28 cellular contexts compared by ENCODE assay signal in the genomic region with DNA sequence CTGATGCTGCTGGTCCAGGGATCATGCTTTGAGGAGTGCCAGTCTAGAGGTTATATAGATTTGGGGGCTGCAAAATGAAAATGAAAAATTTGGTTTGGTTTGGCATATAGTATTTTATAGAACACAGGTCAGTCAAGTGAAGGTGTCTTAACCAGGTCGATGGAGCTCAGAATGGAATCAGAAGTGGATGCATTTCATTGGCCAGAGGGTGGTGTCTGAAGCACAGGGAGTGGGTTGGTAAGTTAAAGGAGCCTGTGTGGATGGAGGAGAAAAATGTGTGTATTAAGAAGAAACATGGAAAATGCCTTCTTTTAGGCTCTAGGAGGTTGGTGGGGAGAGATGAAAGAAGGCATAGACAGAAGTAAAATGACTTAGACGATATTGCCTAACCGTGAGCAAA. TPM values are rescaled to one million over a fixed set of nuclear protein-coding genes. Genes with fewer than 3 reads are reported as not detected.
DNase-seq lines count a peak whose midpoint lies in the region; ATAC-seq and TF ChIP-seq lines count a peak whose summit lies in the region.
"Had no signal": no experiment of that assay in that cellular context is flagged by ENCODE, and none has a peak within 500 bp of the region (broad histone marks: within the 10 kb centered on the region; RNA-seq: fewer than 3 reads in every experiment).

No MANE protein-coding gene starts in this region.

- H3K4me2 ChIP-seq in HCT116 (ENCODE audit: low read length) (no peak overlapping the region), OCI-LY7 (ENCODE audit: low read length) (peak overlapping the region; percentile 16; the same call in 1 of the 2 replicates)

- CTCF ChIA-PET in HCT116 (lab: Charles Lee): no interaction called here
- CTCF ChIA-PET in OCI-LY7 (lab: Charles Lee; ENCODE audit: unreplicated experiment): no interaction called here

- TF ChIP-seq CTCF in CD14-positive monocyte (IDR thresholded peaks at IDR 0.05): no peak
- no peak for TF ChIP-seq CTCF in HCT116 (IDR thresholded peaks at IDR 0.05 in 2 of 3, conservative IDR thresholded peaks at IDR 0.05 in 1 of 3; ENCODE audit: borderline replicate concordance in 1 of 3, insufficient read depth in 1 of 3, low read depth in 2 of 3, low read length in 2 of 3)
- no peak for TF ChIP-seq CTCF in OCI-LY7 (conservative IDR thresholded peaks at IDR 0.05; ENCODE audit: low read length)

- POLR2A ChIA-PET in HCT116 (lab: Charles Lee): no interaction called here
- POLR2A ChIA-PET in OCI-LY7 (lab: Charles Lee): interaction anchor here (0.7 to 2.0 kb wide), 4 partner anchors 8 to 29 kb away, joined by 3 to 7 read pairs (median 4); no protein-coding TSS in a partner anchor

- H3K27me3 ChIP-seq in HCT116 (ENCODE audit: insufficient read depth, low read length): no peaks in the 10 kb centered on the region
- H3K27me3 ChIP-seq: esophagus muscularis mucosa, foreskin keratinocyte, pancreas, spleen had no signal

- H3K4me1 ChIP-seq in HCT116 (ENCODE audit: control insufficient read depth in 1 of 2, insufficient read depth in 2 of 2, low read length in 2 of 2) (peaks cover 26 to 60% of the 10 kb centered on the region in 2 experiments), OCI-LY7 (ENCODE audit: insufficient read depth, low read length, poor library complexity, severe bottlenecking) (peaks cover 37% of the 10 kb centered on the region)

- H3K4me3 Mint-ChIP-seq in CD14-positive monocyte: no peak overlapping the region
- H3K4me3 Mint-ChIP-seq: activated CD4-positive, alpha-beta T cell treated with anti-CD3 and anti-CD28 coated beads for 36 hours; activated naive CD8-positive, alpha-beta T cell treated with anti-CD3 and anti-CD28 coated beads, Interleukin-2, amount 50 U/mL, for 24 hours; CD4-positive, alpha-beta T cell; dendritic cell treated with granulocyte-macrophage colony-stimulating factor and Interleukin-4, amounts not matched to agents 40 ng/mL and 50 ng/mL, for 4 days; type B pancreatic cell had no signal

- H3K9ac ChIP-seq in HCT116 (ENCODE audit: low read length): no peak overlapping the region

- TF ChIP-seq POLR2A in HCT116 (IDR thresholded peaks at IDR 0.05; ENCODE audit: borderline replicate concordance, extremely low read depth, insufficient read depth, insufficient read length): no peak

- intact Hi-C loops in CD14-positive monocyte (cut with micrococcal nuclease) (loop anchor here in 1 of 2 donors (10.0 kb wide), 1 partner anchor 238 kb away; no protein-coding TSS in a partner anchor), HCT116 (cut with micrococcal nuclease) (no loop called here), OCI-LY7 (cut with micrococcal nuclease; ENCODE audit: unreplicated experiment) (no loop called here)

- TF ChIP-seq RAD21 in HCT116 (IDR thresholded peaks at IDR 0.05; ENCODE audit: low read depth): peak; percentile 33

- H3K79me2 ChIP-seq in HCT116 (ENCODE audit: insufficient read depth, low read length): peaks cover 91% of the 10 kb centered on the region
- peaks cover 99% of the 10 kb centered on the region for H3K79me2 ChIP-seq in OCI-LY7 (ENCODE audit: insufficient read depth, low read depth, low read length)

- H2AFZ ChIP-seq in HCT116 (ENCODE audit: low read depth, low read length, poor library complexity, severe bottlenecking): no peak overlapping the region
- H2AFZ ChIP-seq in OCI-LY7 (ENCODE audit: low read length): no peak overlapping the region

- no peaks in the 10 kb centered on the region for H3K9me3 Mint-ChIP-seq in CD14-positive monocyte
- H3K9me3 Mint-ChIP-seq: activated naive CD8-positive, alpha-beta T cell treated with anti-CD3 and anti-CD28 coated beads, Interleukin-2, amount 50 U/mL, for 24 hours; CD4-positive, alpha-beta T cell; dendritic cell treated with granulocyte-macrophage colony-stimulating factor and Interleukin-4, amounts not matched to agents 40 ng/mL and 50 ng/mL, for 4 days had no signal

- H3K27me3 Mint-ChIP-seq in CD14-positive monocyte (ENCODE audit: low read depth in 3 of 3): peaks cover 0 to 3% (median 1%) of the 10 kb centered on the region in 3 donors
- H3K27me3 Mint-ChIP-seq: activated CD4-positive, alpha-beta T cell treated with anti-CD3 and anti-CD28 coated beads for 36 hours; activated naive CD8-positive, alpha-beta T cell treated with anti-CD3 and anti-CD28 coated beads, Interleukin-2, amount 50 U/mL, for 24 hours; CD4-positive, alpha-beta T cell; dendritic cell treated with granulocyte-macrophage colony-stimulating factor and Interleukin-4, amounts not matched to agents 40 ng/mL and 50 ng/mL, for 4 days; type B pancreatic cell had no signal

- H3K27ac Mint-ChIP-seq in CD14-positive monocyte: peak overlapping the region in 5 of 7 donors; percentile 19 to 75 (median 38)
- H3K27ac Mint-ChIP-seq: activated CD4-positive, alpha-beta T cell treated with anti-CD3 and anti-CD28 coated beads for 36 hours; activated naive CD8-positive, alpha-beta T cell treated with anti-CD3 and anti-CD28 coated beads, Interleukin-2, amount 50 U/mL, for 24 hours; CD4-positive, alpha-beta T cell; dendritic cell treated with granulocyte-macrophage colony-stimulating factor and Interleukin-4, amounts not matched to agents 40 ng/mL and 50 ng/mL, for 4 days; type B pancreatic cell had no signal

- H3K9me2 ChIP-seq in HCT116 (ENCODE audit: insufficient read depth): no peaks in the 10 kb centered on the region
- no peaks in the 10 kb centered on the region for H3K9me2 ChIP-seq in OCI-LY7 (ENCODE audit: insufficient read depth, low read length)

- RAD21 ChIA-PET in HCT116 (lab: Charles Lee; ENCODE audit: low non-redundant PET in 1 of 2, low total read pairs in 2 of 2, uncharacterized antibody in 2 of 2, unreplicated experiment in 2 of 2): no interaction called here

- H3K4me3 ChIP-seq in HCT116 (replicated peaks in 1 of 2; ENCODE audit: low read depth in 1 of 2, low read length in 2 of 2): no peak overlapping the region
- no peak overlapping the region for H3K4me3 ChIP-seq in OCI-LY7 (ENCODE audit: low read depth, low read length, poor library complexity, severe bottlenecking)
- H3K4me3 ChIP-seq: esophagus muscularis mucosa, pancreas, spleen had no signal

- no peak overlapping the region for H3K27ac ChIP-seq in HCT116 (ENCODE audit: low read depth, low read length)
- no peak overlapping the region for H3K27ac ChIP-seq in OCI-LY7 (ENCODE audit: low read depth, low read length, poor library complexity, severe bottlenecking)
- H3K27ac ChIP-seq: esophagus muscularis mucosa, foreskin keratinocyte, pancreas, RWPE1, spleen had no signal

- BruUV-seq in HCT116 (replicated peaks; lab: Mats Ljungman, UMichigan): no TSS peak
- BruUV-seq in OCI-LY7 (replicated peaks; lab: Mats Ljungman, UMichigan): no TSS peak

- in situ Hi-C loops in KBM-7 (cut with MboI; ENCODE audit: low pct_unique_long_range_greater_than_20kb, low sequenced_read_pairs) (no loop called here), ACHN (cut with HindIII; ENCODE audit: low pct_ligation_motif_present, low pct_unique_long_range_greater_than_20kb, low sequenced_read_pairs) (no loop called here)

- DNase-seq in CD14-positive monocyte (ENCODE audit: low spot score) (no peak), HCT116 (ENCODE audit: low read depth, low spot score) (no peak), OCI-LY7 (ENCODE audit: low spot score) (no peak), iPS-NIHi7 (ENCODE audit: extremely low spot score) (peak; percentile 19), GM03348 (ENCODE audit: low spot score) (no peak), KBM-7 (no peak), ACHN (no peak)
- DNase-seq: activated CD4-positive, alpha-beta T cell treated with anti-CD3 and anti-CD28 coated beads for 36 hours; activated CD8-positive, alpha-beta memory T cell treated with anti-CD3 and anti-CD28 coated beads for 24 hours; activated gamma-delta T cell treated with Interleukin-2 at 50 U/mL for 16 hours; activated naive CD8-positive, alpha-beta T cell treated with anti-CD3 and anti-CD28 coated beads, Interleukin-2, amount 50 U/mL, for 24 hours; activated T-cell treated with anti-CD3 and anti-CD28 coated beads, Interleukin-2, amount 50 U/mL, for 1 hour; CD4-positive, alpha-beta T cell; EL; foreskin keratinocyte; left cardiac atrium; mammary epithelial cell; NCI-H1092 treated with DMSO at 0.1 percent for 48 hours; NCI-H2029; NCI-H526 treated with DMSO at 0.1 percent for 48 hours; pancreas; right cardiac atrium; spleen; stimulated activated CD4-positive, alpha-beta T cell treated with anti-CD3 and anti-CD28 coated beads, Interleukin-2, amount 100 ng/mL, for 48 hours had no signal

- 0 out of 2 replicates have a peak, but pooled peaks have one; percentile 37 for ATAC-seq in HCT116
- ATAC-seq: activated CD4-positive, alpha-beta T cell treated with anti-CD3 and anti-CD28 coated beads for 36 hours; activated naive CD8-positive, alpha-beta T cell treated with anti-CD3 and anti-CD28 coated beads, Interleukin-2, amount 50 U/mL, for 24 hours; foreskin keratinocyte; left cardiac atrium; right cardiac atrium had no signal

- H4K20me1 ChIP-seq in HCT116 (ENCODE audit: insufficient read depth) (no peaks in the 10 kb centered on the region; the same call in 1 of the 2 replicates), OCI-LY7 (ENCODE audit: insufficient read depth, low read length) (peaks cover 12% of the 10 kb centered on the region)

- H3K36me3 Mint-ChIP-seq in CD14-positive monocyte: peaks cover 0 to 2% of the 10 kb centered on the region in 2 donors

- H3K36me3 ChIP-seq in HCT116 (ENCODE audit: control insufficient read depth in 1 of 2, insufficient read depth in 2 of 2, low read length in 2 of 2) (no peaks in the 10 kb centered on the region), OCI-LY7 (ENCODE audit: insufficient read depth, low read length) (no peaks in the 10 kb centered on the region)
- H3K36me3 ChIP-seq: esophagus muscularis mucosa, pancreas, spleen had no signal

- no peaks in the 10 kb centered on the region for H3K9me3 ChIP-seq in HCT116 (ENCODE audit: control insufficient read depth in 1 of 2, insufficient read depth in 1 of 2, low read depth in 1 of 2, low read length in 2 of 2)
- H3K9me3 ChIP-seq in OCI-LY7 (ENCODE audit: low read length): no peaks in the 10 kb centered on the region
- H3K9me3 ChIP-seq: esophagus muscularis mucosa, pancreas, spleen had no signal

- peaks cover 77% of the 10 kb centered on the region for H3K4me1 Mint-ChIP-seq in CD14-positive monocyte

TF ChIP-seq in HCT116, 20 proteins besides CTCF, POLR2A, EP300 and RAD21 (continues in another document):
- TF ChIP-seq ZNF274 (IDR thresholded peaks at IDR 0.05; ENCODE audit: low read depth, low read length) (no peak), SP1 (IDR thresholded peaks at IDR 0.05; ENCODE audit: low read depth) (no peak), YY1 (IDR thresholded peaks at IDR 0.05; ENCODE audit: extremely low read depth, insufficient replicate concordance, low read depth, low read length) (no peak)

RNA-seq across cellular contexts. Expression of a gene that starts 8.6 kb away (rescaled TPM):
- 10 to 100 TPM; 19.7 to 29.0 TPM for polyA plus RNA-seq in CD14-positive monocyte
- total RNA-seq in HCT116 (2021; ENCODE audit: unreplicated experiment) (21.3 TPM), OCI-LY7 (2022) (33.4 and 34.4 TPM in 2 replicates)
- 5.4 and 6.7 TPM in 2 replicates for polyA plus RNA-seq in HCT116 (2012)
- total RNA-seq in OCI-LY7 (2014; rRNA removed; shearing (Covaris generic)): 20.3 and 24.8 TPM in 2 replicates
